Comparison of ENCODE assay signal across 23 cellular contexts in the genomic region with DNA sequence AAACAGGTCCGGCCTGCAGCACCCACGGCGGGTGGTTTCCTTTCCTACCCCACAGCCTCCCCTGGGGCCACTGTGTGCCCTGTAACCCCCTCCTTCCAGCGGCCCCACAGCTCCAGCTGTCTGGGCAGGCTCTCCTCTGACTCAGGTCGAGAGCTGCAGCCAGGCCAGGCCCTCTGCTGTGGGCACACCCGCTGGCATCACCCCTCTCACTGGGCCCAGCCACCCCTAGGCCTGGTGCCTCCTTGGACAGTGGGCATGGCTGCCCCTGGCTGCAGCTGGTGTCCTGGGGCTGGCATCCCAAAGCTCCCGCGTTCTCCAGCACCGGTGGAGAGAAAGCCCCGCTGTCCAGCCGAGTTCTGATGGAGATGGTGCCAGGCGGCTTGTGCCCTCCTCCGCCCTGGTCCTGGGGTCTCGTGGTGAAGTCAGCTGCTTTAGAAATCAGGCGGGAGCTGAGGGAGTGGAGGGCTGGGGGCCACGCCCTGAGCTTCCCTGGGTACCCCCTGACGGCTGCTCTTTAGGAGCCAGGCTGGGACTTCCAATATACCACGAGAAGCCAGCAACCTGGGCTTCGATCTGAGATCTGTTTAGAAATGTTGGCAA.
A peak's percentile ranks its signal among the peaks of the same experiment; 100 is the strongest.
DNase-seq lines count a peak whose midpoint lies in the region; ATAC-seq and TF ChIP-seq lines count a peak whose summit lies in the region.
"Had no signal": no experiment of that assay in that cellular context is flagged by ENCODE, and none has a peak within 500 bp of the region (broad histone marks: within the 10 kb centered on the region; RNA-seq: fewer than 3 reads in every experiment).

No MANE protein-coding gene starts in this region.

- no peak for ATAC-seq in Right ventricle myocardium inferior
- peak; percentile 17 for ATAC-seq in memory B cell (ENCODE audit: low read depth)
- no peak for ATAC-seq in upper lobe of right lung
- ATAC-seq in HG03045 (IDR thresholded peaks at IDR 0.05; ENCODE audit: unreplicated experiment) = no peak
- no peak for ATAC-seq in T-helper 17 cell

- H3K9me3 Mint-ChIP-seq in memory B cell = peaks cover 1% of the 10 kb centered on the region

- H3K36me3 ChIP-seq in right atrium auricular region = no peaks in the 10 kb centered on the region
- no peaks in the 10 kb centered on the region for H3K36me3 ChIP-seq in upper lobe of right lung
- H3K36me3 ChIP-seq: HAP-1, Peyer's patch had no signal

- H3K4me3 ChIP-seq in right atrium auricular region (no peak overlapping the region), upper lobe of right lung (no peak overlapping the region)
- H3K4me3 ChIP-seq: A549, HAP-1, Peyer's patch, SK-N-MC had no signal

- no peaks in the 10 kb centered on the region for H3K9me3 ChIP-seq in right atrium auricular region
- H3K9me3 ChIP-seq in upper lobe of right lung = no peaks in the 10 kb centered on the region
- H3K9me3 ChIP-seq in T-helper 17 cell (ENCODE audit: control insufficient read depth, low read length, poor library complexity, severe bottlenecking) = no peaks in the 10 kb centered on the region
- H3K9me3 ChIP-seq: A549, HAP-1, Peyer's patch had no signal

- peak; percentile 28 for DNase-seq in right atrium auricular region (ENCODE audit: low spot score)
- no peak for DNase-seq in Right ventricle myocardium inferior (ENCODE audit: missing footprints)
- DNase-seq in activated CD8-positive, alpha-beta memory T cell treated with anti-CD3 and anti-CD28 coated beads, Interleukin-2, amount 50 U/mL, for 48 hours = peak; percentile 41
- no peak for DNase-seq in memory B cell (ENCODE audit: low spot score in 2 of 2)
- peak; percentile 43 for DNase-seq in upper lobe of right lung
- DNase-seq in MV-4-11 (lab: John Stamatoyannopoulos, UW) = no peak
- no peak for DNase-seq in T-helper 17 cell
- DNase-seq: GDM1; Karpas-422; MM.1S; NCI-H1105; NCI-H1694; NCI-H510A; NCI-H748 treated with DMSO at 0.1 percent for 48 hours; NK-92 treated with Interleukin-12 subunit alpha and Interleukin-12 subunit beta, amount 100 ng/mL, for 24 hours; Right ventricle myocardium superior had no signal

- TF ChIP-seq CTCF in right atrium auricular region (IDR thresholded peaks at IDR 0.05) (no peak), upper lobe of right lung (IDR thresholded peaks at IDR 0.05) (no peak)

- H3K4me3 Mint-ChIP-seq in memory B cell = no peak overlapping the region
- H3K4me3 Mint-ChIP-seq in T-helper 17 cell = no peak overlapping the region
- H3K4me3 Mint-ChIP-seq: CD14-positive monocyte, IgD-negative memory B cell had no signal

- intact Hi-C loops in Right ventricle myocardium inferior (cut with DNase I) = no loop called here
- intact Hi-C loops in upper lobe of right lung (cut with DNase I) = no loop called here

- no peaks in the 10 kb centered on the region for H3K27me3 ChIP-seq in right atrium auricular region
- no peaks in the 10 kb centered on the region for H3K27me3 ChIP-seq in upper lobe of right lung
- H3K27me3 ChIP-seq: Peyer's patch had no signal

- no peaks in the 10 kb centered on the region for H3K36me3 Mint-ChIP-seq in memory B cell
- no peaks in the 10 kb centered on the region for H3K36me3 Mint-ChIP-seq in T-helper 17 cell (ENCODE audit: low read depth)
- H3K36me3 Mint-ChIP-seq: CD14-positive monocyte had no signal

- H3K4me1 ChIP-seq in right atrium auricular region (no peaks in the 10 kb centered on the region), upper lobe of right lung (no peaks in the 10 kb centered on the region)
- H3K4me1 ChIP-seq: A549, HAP-1, Peyer's patch had no signal

- H3K4me1 Mint-ChIP-seq in memory B cell = peaks cover 2% of the 10 kb centered on the region
- H3K4me1 Mint-ChIP-seq in T-helper 17 cell = no peaks in the 10 kb centered on the region
- H3K4me1 Mint-ChIP-seq: CD14-positive monocyte had no signal

- H3K27ac ChIP-seq in right atrium auricular region = no peak overlapping the region
- no peak overlapping the region for H3K27ac ChIP-seq in upper lobe of right lung
- H3K27ac ChIP-seq: A549, Peyer's patch, SK-N-MC had no signal

- H3K27ac Mint-ChIP-seq in memory B cell (no peak overlapping the region), T-helper 17 cell (no peak overlapping the region)
- H3K27ac Mint-ChIP-seq: CD14-positive monocyte had no signal

- peaks cover 18% of the 10 kb centered on the region for H3K27me3 Mint-ChIP-seq in memory B cell
- peaks cover 22% of the 10 kb centered on the region for H3K27me3 Mint-ChIP-seq in T-helper 17 cell

Comparison
In these comparisons a context has a peak if more than half of its experiments do, and no peak if none do; other contexts are left out.
1. DNase-seq: peak in right atrium auricular region (single experiment), activated CD8-positive, alpha-beta memory T cell treated with anti-CD3 and anti-CD28 coated beads, Interleukin-2, amount 50 U/mL, for 48 hours (single experiment) and upper lobe of right lung (single experiment); none in Right ventricle myocardium inferior (single experiment), memory B cell (0 of 2), MV-4-11 (single experiment) and T-helper 17 cell (0 of 3).